15 cellular contexts compared by ENCODE assay signal in genomic region chr19:11166281-11167142, GRCh38. TPM values are rescaled to one million over a fixed set of nuclear protein-coding genes. Genes with fewer than 3 reads are reported as not detected.
A peak's percentile ranks its signal among the peaks of the same experiment; 100 is the strongest.
DNase-seq lines count a peak whose midpoint lies in the region; ATAC-seq, FAIRE-seq and TF ChIP-seq lines count a peak whose summit lies in the region.
"Had no signal": no experiment of that assay in that cellular context is flagged by ENCODE, and none has a peak within 500 bp of the region (broad histone marks: within the 10 kb centered on the region; RNA-seq: fewer than 3 reads in every experiment).

No MANE protein-coding gene starts in this region.

- intact Hi-C loops in kidney (cut with DNase I), result no loop called here

- DNase-seq in BJ (ENCODE audit: low read depth) (peak; percentile 86), coronary artery (ENCODE audit: low spot score) (no peak), kidney (peak; percentile 88), NCI-H748 treated with DMSO at 0.1 percent for 48 hours (lab: John Stamatoyannopoulos, UW) (no peak)
- DNase-seq: activated T-cell treated with anti-CD3 and anti-CD28 coated beads, Interleukin-2, amount 50 U/mL, for 4 hours; GF-D8; MV-4-11; RPMI8226 had no signal

- POLR2A ChIA-PET in BJ (lab: Charles Lee), result no interaction called here

- no peak for TF ChIP-seq CTCF in BJ (IDR thresholded peaks at IDR 0.05; ENCODE audit: insufficient read depth, low read depth, low read length)
- TF ChIP-seq CTCF in coronary artery (IDR thresholded peaks at IDR 0.05), result no peak
- TF ChIP-seq CTCF in kidney (IDR thresholded peaks at IDR 0.05; ENCODE audit: borderline replicate concordance, extremely low read depth, insufficient read depth), result no peak

- peaks cover 0 to 4% of the 10 kb centered on the region in 2 donors for H3K4me1 ChIP-seq in kidney (ENCODE audit: control insufficient read depth in 1 of 2, insufficient read depth in 1 of 2, low read depth in 1 of 2, low read length in 2 of 2)
- H3K4me1 ChIP-seq in skeletal muscle satellite cell (ENCODE audit: control insufficient read depth, insufficient read depth, low read length), result peaks cover 67% of the 10 kb centered on the region

- CTCF ChIA-PET in BJ (lab: Yijun Ruan, JAX), result interaction anchor here (0.6 kb wide), 1 partner anchor 18 kb away, joined by 3 read pairs; no protein-coding TSS in a partner anchor

- peaks cover 20% of the 10 kb centered on the region for H3K36me3 ChIP-seq in BJ (ENCODE audit: control insufficient read depth, insufficient read depth, low read length)
- H3K36me3 ChIP-seq in kidney (ENCODE audit: control insufficient read depth in 1 of 2, insufficient read depth in 2 of 2, low read length in 2 of 2), result peaks cover 7 to 23% of the 10 kb centered on the region in 2 donors
- peaks cover 65% of the 10 kb centered on the region for H3K36me3 ChIP-seq in skeletal muscle satellite cell (ENCODE audit: insufficient read depth, low read length)

- no peak for FAIRE-seq in kidney (lab: Jason Lieb, UNC)
- FAIRE-seq: endothelial cell of umbilical vein, urothelium cell line had no signal

- H3K27me3 ChIP-seq in BJ (ENCODE audit: control insufficient read depth, insufficient read depth, low read length) (no peaks in the 10 kb centered on the region), skeletal muscle satellite cell (ENCODE audit: control insufficient read depth, insufficient read depth, low read length) (no peaks in the 10 kb centered on the region)

- H3K9me3 ChIP-seq in kidney (ENCODE audit: control insufficient read depth in 1 of 2, low read length in 2 of 2) (no peaks in the 10 kb centered on the region), skeletal muscle satellite cell (replicated peaks; ENCODE audit: low read length) (no peaks in the 10 kb centered on the region)

- no peak overlapping the region for H3K9ac ChIP-seq in kidney (ENCODE audit: low read length in 2 of 2)
- H3K9ac ChIP-seq in skeletal muscle satellite cell (ENCODE audit: low read depth, low read length), result peak overlapping the region; percentile 83

- H3K4me2 ChIP-seq in skeletal muscle satellite cell (ENCODE audit: low read length), result peak overlapping the region; percentile 37

- ATAC-seq in HG02870 (IDR thresholded peaks at IDR 0.05; ENCODE audit: unreplicated experiment) (no peak), HG02642 (IDR thresholded peaks at IDR 0.05; ENCODE audit: poor library complexity, unreplicated experiment) (no peak), GM19397 (IDR thresholded peaks at IDR 0.05; ENCODE audit: unreplicated experiment) (no peak)
- ATAC-seq: activated T-cell treated with anti-CD3 and anti-CD28 coated beads, Interleukin-2, amount 50 U/mL, for 4 hours; WTC11 had no signal

- peak overlapping the region; percentile 87 to 96 for H3K27ac ChIP-seq in coronary artery
- H3K27ac ChIP-seq in kidney (ENCODE audit: low read depth in 2 of 2, low read length in 2 of 2), result peak overlapping the region; percentile 9 to 53

- H3K4me3 ChIP-seq in BJ (ENCODE audit: low read depth, low read length) (no peak overlapping the region), coronary artery (no peak overlapping the region), kidney (ENCODE audit: low read length in 2 of 2) (no peak overlapping the region), skeletal muscle satellite cell (ENCODE audit: low read length) (no peak overlapping the region)

RNA-seq across cellular contexts. Expression of gene SPC24, which starts 10.9 kb away (rescaled TPM):
- polyA plus RNA-seq in BJ (2011; rRNA removed), result 17.9 and 18.9 TPM in 2 replicates
- 24.4 and 24.8 TPM in 2 replicates for polyA minus RNA-seq in BJ (2011; rRNA and poly(A)+ RNA removed)
- 1.7 TPM for total RNA-seq in kidney
- polyA plus RNA-seq in kidney (ENCODE audit: insufficient read depth, low read depth, low replicate concordance), result 0.65 TPM
- 45.7 and 54.5 TPM in 2 replicates for total RNA-seq in skeletal muscle satellite cell (2012; rRNA removed)

RNA-seq across cellular contexts. Expression of gene KANK2, which starts 30.8 kb away (rescaled TPM):
- polyA plus RNA-seq in BJ (2011; rRNA removed) (113 and 176 TPM in 2 replicates), kidney (ENCODE audit: insufficient read depth, low read depth, low replicate concordance) (37.5 TPM)
- 199 and 254 TPM in 2 replicates for polyA minus RNA-seq in BJ (2011; rRNA and poly(A)+ RNA removed)
- 119 TPM for total RNA-seq in kidney
- total RNA-seq in skeletal muscle satellite cell (2012; rRNA removed), result 266 and 301 TPM in 2 replicates

Comparison
In these comparisons a context has a peak if more than half of its experiments do, and no peak if none do; other contexts are left out.
1. DNase-seq: peak in BJ (single experiment) and kidney (single experiment); none in coronary artery (single experiment) and NCI-H748 treated with DMSO at 0.1 percent for 48 hours (single experiment).
2. RNA of gene SPC24, which starts 10.9 kb away (polyA plus RNA-seq): 17.9 to 18.9 TPM in BJ; 0.65 TPM in kidney (single experiment); every median in the first group is over 10 times any median in the second.